In the genomic region with DNA sequence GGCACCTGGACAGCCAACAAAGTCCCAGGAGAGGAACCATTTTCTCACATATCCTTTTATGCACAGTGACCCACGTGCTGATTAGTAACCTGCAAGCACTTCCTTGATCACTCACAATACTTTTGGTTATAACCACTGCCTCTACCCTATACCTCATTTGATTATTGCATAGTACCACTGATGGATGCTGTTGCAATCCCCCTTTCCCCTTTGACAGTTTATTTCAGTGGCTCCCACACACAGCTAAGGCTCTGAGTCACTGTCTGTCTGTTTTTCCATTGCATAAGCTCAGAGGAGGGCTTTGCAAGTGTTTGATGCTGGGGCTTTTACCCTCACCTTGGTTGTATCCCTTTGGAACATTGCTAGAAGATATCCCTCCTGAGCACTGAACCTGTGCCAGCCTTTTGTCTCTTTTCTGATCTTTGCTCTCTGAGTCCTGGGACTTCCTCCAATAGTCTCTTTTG, we compare ENCODE assay signal across 11 cellular contexts.
DNase-seq lines count a peak whose midpoint lies in the region; ATAC-seq and TF ChIP-seq lines count a peak whose summit lies in the region.
"Had no signal": no experiment of that assay in that cellular context is flagged by ENCODE, and none has a peak within 500 bp of the region (broad histone marks: within the 10 kb centered on the region; RNA-seq: fewer than 3 reads in every experiment).

No MANE protein-coding gene starts in this region.

- POLR2A ChIA-PET in PC-3 (lab: Charles Lee; ENCODE audit: unreplicated experiment): interaction anchor here (0.6 kb wide), 1 partner anchor 147 kb away, joined by 4 read pairs; no protein-coding TSS in a partner anchor
- POLR2A ChIA-PET in A673 (lab: Charles Lee; ENCODE audit: low non-redundant PET): no interaction called here

- H3K4me3 ChIP-seq in PC-3 (ENCODE audit: low read length): no peak overlapping the region
- no peak overlapping the region for H3K4me3 ChIP-seq in A673 (ENCODE audit: low read depth, low read length, poor library complexity, severe bottlenecking)
- H3K4me3 ChIP-seq: sigmoid colon had no signal

- DNase-seq in AG08396 (ENCODE audit: low spot score) (peak; percentile 31), PC-3 (peak; percentile 57), glomerular visceral epithelial cell (ENCODE audit: extremely low spot score) (peak; percentile 47), COLO829 (ENCODE audit: low spot score) (no peak), NCI-H2227 (lab: John Stamatoyannopoulos, UW; ENCODE audit: unreplicated experiment) (no peak), A673 (ENCODE audit: low spot score) (no peak)
- DNase-seq: NCI-H82; sigmoid colon; stimulated activated naive CD4-positive, alpha-beta T cell treated with Interleukin-2 at 50 U/mL for 16 hours had no signal

- no peak for TF ChIP-seq CTCF in PC-3 (conservative IDR thresholded peaks at IDR 0.05; ENCODE audit: low read depth, low read length)
- no peak for TF ChIP-seq CTCF in A673 (conservative IDR thresholded peaks at IDR 0.05; ENCODE audit: low read depth, low read length)

- intact Hi-C loops in PC-3 (cut with micrococcal nuclease): no loop called here
- intact Hi-C loops in A673 (cut with micrococcal nuclease; ENCODE audit: unreplicated experiment): no loop called here

- H3F3A ChIP-seq in PC-3 (ENCODE audit: low read length, unreplicated experiment): peaks cover 5% of the 10 kb centered on the region

- H3K4me1 ChIP-seq in PC-3 (ENCODE audit: insufficient read depth, low read length): peaks cover 33% of the 10 kb centered on the region
- H3K4me1 ChIP-seq in A673 (ENCODE audit: insufficient read depth, low read length, poor library complexity, severe bottlenecking): no peaks in the 10 kb centered on the region
- H3K4me1 ChIP-seq: sigmoid colon had no signal

- H2AFZ ChIP-seq in PC-3 (ENCODE audit: low read length): no peak overlapping the region

- BruUV-seq in PC-3 (replicated peaks; lab: Mats Ljungman, UMichigan): no TSS peak
- BruUV-seq in A673 (replicated peaks; lab: Mats Ljungman, UMichigan): no TSS peak

- H4K20me1 ChIP-seq in PC-3 (ENCODE audit: low read length): no peaks in the 10 kb centered on the region

- H3K27me3 ChIP-seq in PC-3 (ENCODE audit: low read length) (no peaks in the 10 kb centered on the region), A673 (replicated peaks; ENCODE audit: insufficient read depth, low read depth, low read length, poor library complexity) (no peaks in the 10 kb centered on the region)
- H3K27me3 ChIP-seq: sigmoid colon had no signal

- H3K4me2 ChIP-seq in PC-3 (ENCODE audit: low read length): no peak overlapping the region

- H3K9me3 ChIP-seq in PC-3 (ENCODE audit: low read length) (no peaks in the 10 kb centered on the region), A673 (ENCODE audit: low read depth, low read length, poor library complexity, severe bottlenecking) (no peaks in the 10 kb centered on the region)
- H3K9me3 ChIP-seq: sigmoid colon had no signal

- CTCF ChIA-PET in PC-3 (lab: Charles Lee): no interaction called here
- CTCF ChIA-PET in A673 (lab: Charles Lee): no interaction called here

- no peaks in the 10 kb centered on the region for H3K9me2 ChIP-seq in PC-3 (replicated peaks; ENCODE audit: low read length)

- H3K36me3 ChIP-seq in PC-3 (ENCODE audit: low read depth, low read length): no peaks in the 10 kb centered on the region
- no peaks in the 10 kb centered on the region for H3K36me3 ChIP-seq in A673 (ENCODE audit: insufficient read depth, low read length, poor library complexity, severe bottlenecking)
- H3K36me3 ChIP-seq: sigmoid colon had no signal

- peak; percentile 63 for ATAC-seq in GM21529 (IDR thresholded peaks at IDR 0.05; ENCODE audit: unreplicated experiment)
- no peak for ATAC-seq in PC-3
- ATAC-seq in HG03095 (IDR thresholded peaks at IDR 0.05; ENCODE audit: unreplicated experiment): no peak

- H3K9ac ChIP-seq in PC-3 (ENCODE audit: low read length): no peak overlapping the region

- H3K79me2 ChIP-seq in PC-3 (ENCODE audit: low read length): no peaks in the 10 kb centered on the region

- H3K27ac ChIP-seq in PC-3 (ENCODE audit: low read length): peak overlapping the region; percentile 32
- H3K27ac ChIP-seq in A673 (ENCODE audit: low read depth, low read length, poor library complexity, severe bottlenecking): no peak overlapping the region
- H3K27ac ChIP-seq: sigmoid colon had no signal

Comparison
In these comparisons a context has a peak if more than half of its experiments do, and no peak if none do; other contexts are left out.
1. DNase-seq: peak in AG08396 (single experiment), PC-3 (single experiment) and glomerular visceral epithelial cell (single experiment); none in COLO829 (single experiment), NCI-H2227 (single experiment) and A673 (single experiment).